ENCODE assay signal across 16 cellular contexts in genomic region chr13:110316196-110316595, GRCh38. TPM values are rescaled to one million over a fixed set of nuclear protein-coding genes. Genes with fewer than 3 reads are reported as not detected.
"Had no signal": no experiment of that assay in that cellular context is flagged by ENCODE, and none has a peak within 500 bp of the region (broad histone marks: within the 10 kb centered on the region; RNA-seq: fewer than 3 reads in every experiment).

No MANE protein-coding gene starts in this region.

- H3K36me3 ChIP-seq: cardiac muscle cell, colonic mucosa, ovary had no signal

- H3K4me3 ChIP-seq: ascending aorta, cardiac muscle cell, colonic mucosa, ovary, skin epidermis, upper lobe of right lung had no signal

- H3K9me3 ChIP-seq: ascending aorta, colonic mucosa, ovary, upper lobe of right lung had no signal

- H3K4me3 Mint-ChIP-seq: activated CD4-positive, alpha-beta T cell treated with anti-CD3 and anti-CD28 coated beads for 36 hours; activated CD8-positive, alpha-beta T cell treated with anti-CD3 and anti-CD28 coated beads for 36 hours; activated T-cell treated with anti-CD3 and anti-CD28 coated beads, Interleukin-2, amount 50 U/mL, for 72 hours; immature natural killer cell; memory B cell had no signal

- H3K9me3 Mint-ChIP-seq: activated CD8-positive, alpha-beta T cell treated with anti-CD3 and anti-CD28 coated beads for 36 hours; memory B cell; nephron had no signal

- H3K4me1 ChIP-seq: colonic mucosa had no signal

- H3K27me3 ChIP-seq: ascending aorta, cardiac muscle cell, colonic mucosa, ovary had no signal

- H3K27ac ChIP-seq: cardiac muscle cell, colonic mucosa, epithelial cell of prostate, skin epidermis, upper lobe of right lung had no signal

- DNase-seq: activated CD4-positive, alpha-beta T cell treated with anti-CD3 and anti-CD28 coated beads for 36 hours; activated CD8-positive, alpha-beta memory T cell treated with anti-CD3 and anti-CD28 coated beads, Interleukin-2, amount 50 U/mL, for 4 hours; activated CD8-positive, alpha-beta T cell treated with anti-CD3 and anti-CD28 coated beads for 36 hours; activated T-cell treated with anti-CD3 and anti-CD28 coated beads, Interleukin-2, amount 50 U/mL, for 72 hours; colonic mucosa; effector CD4-positive, alpha-beta T cell; immature natural killer cell; left colon; ovary; upper lobe of right lung had no signal

- H3K27ac Mint-ChIP-seq: activated CD4-positive, alpha-beta T cell treated with anti-CD3 and anti-CD28 coated beads for 36 hours; activated CD8-positive, alpha-beta T cell treated with anti-CD3 and anti-CD28 coated beads for 36 hours; activated T-cell treated with anti-CD3 and anti-CD28 coated beads, Interleukin-2, amount 50 U/mL, for 72 hours; immature natural killer cell; memory B cell had no signal

- H3K36me3 Mint-ChIP-seq: immature natural killer cell, memory B cell had no signal

- H3K4me1 Mint-ChIP-seq: immature natural killer cell, memory B cell had no signal

- ATAC-seq: activated CD4-positive, alpha-beta T cell treated with anti-CD3 and anti-CD28 coated beads for 36 hours; activated CD8-positive, alpha-beta T cell treated with anti-CD3 and anti-CD28 coated beads for 36 hours; activated T-cell treated with anti-CD3 and anti-CD28 coated beads, Interleukin-2, amount 50 U/mL, for 72 hours; left colon; upper lobe of right lung had no signal

RNA-seq across cellular contexts. Expression of gene COL4A2, which starts 9.1 kb away (rescaled TPM):
- total RNA-seq: activated CD4-positive, alpha-beta T cell treated with anti-CD3 and anti-CD28 coated beads for 36 hours; activated CD8-positive, alpha-beta T cell treated with anti-CD3 and anti-CD28 coated beads for 36 hours; activated T-cell treated with anti-CD3 and anti-CD28 coated beads, Interleukin-2, amount 50 U/mL, for 72 hours had no signal
- polyA plus RNA-seq: immature natural killer cell had no signal

RNA-seq across cellular contexts. Expression of gene COL4A1, which starts 9.2 kb away (rescaled TPM):
- total RNA-seq: activated CD8-positive, alpha-beta T cell treated with anti-CD3 and anti-CD28 coated beads for 36 hours had no signal
- polyA plus RNA-seq: immature natural killer cell had no signal
